ENCODE assay signal across 11 cellular contexts in the genomic region with DNA sequence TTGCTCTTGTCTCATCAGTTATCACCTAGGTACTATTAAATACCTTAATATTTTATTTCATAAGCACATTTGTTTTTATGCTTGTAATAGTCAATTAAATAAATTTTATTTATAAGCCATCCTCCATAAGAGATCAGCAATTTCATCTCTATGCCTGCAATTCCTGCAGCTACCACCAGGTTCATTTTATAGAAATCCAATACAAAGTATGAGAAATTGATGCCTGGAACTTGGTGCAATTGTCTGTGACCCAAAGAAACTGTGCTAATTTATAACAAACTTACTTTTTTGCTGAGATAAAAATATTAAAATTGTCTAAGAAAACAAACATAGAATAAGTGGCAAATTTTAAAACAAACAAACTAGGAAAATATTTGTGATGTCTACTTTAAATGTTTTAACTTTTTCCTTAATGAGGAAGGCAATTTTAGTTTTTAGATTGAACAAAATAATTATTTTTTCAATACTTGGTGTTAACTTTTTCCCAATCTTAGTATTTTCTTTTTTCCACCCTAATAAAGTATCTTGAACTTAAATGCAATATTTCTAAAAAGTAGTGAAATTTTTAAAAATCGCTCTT.
DNase-seq lines count a peak whose midpoint lies in the region; ATAC-seq and TF ChIP-seq lines count a peak whose summit lies in the region.
"Had no signal": no experiment of that assay in that cellular context is flagged by ENCODE, and none has a peak within 500 bp of the region (broad histone marks: within the 10 kb centered on the region; RNA-seq: fewer than 3 reads in every experiment).

No MANE protein-coding gene starts in this region.

- peaks cover 4% of the 10 kb centered on the region for H3K4me1 Mint-ChIP-seq in activated naive CD8-positive, alpha-beta T cell treated with anti-CD3 and anti-CD28 coated beads for 36 hours
- H3K4me1 Mint-ChIP-seq: activated naive CD8-positive, alpha-beta T cell treated with anti-CD3 and anti-CD28 coated beads, Interleukin-2, amount 10 ng/mL, durations not matched to agents 7 days and 5 days had no signal

- H3K9me3 Mint-ChIP-seq in activated naive CD8-positive, alpha-beta T cell treated with anti-CD3 and anti-CD28 coated beads for 36 hours: peaks cover 5% of the 10 kb centered on the region

- H3K36me3 Mint-ChIP-seq in activated naive CD8-positive, alpha-beta T cell treated with anti-CD3 and anti-CD28 coated beads for 36 hours: peaks cover 6% of the 10 kb centered on the region

- H3K27me3 ChIP-seq in RWPE2 (ENCODE audit: insufficient read depth, poor library complexity, severe bottlenecking) (no peaks in the 10 kb centered on the region), hepatocyte (no peaks in the 10 kb centered on the region), aorta (ENCODE audit: control insufficient read depth in 1 of 2, insufficient read depth in 2 of 2, low read length in 1 of 2) (no peaks in the 10 kb centered on the region)

- H3K36me3 ChIP-seq in RWPE2 (ENCODE audit: low read depth): no peaks in the 10 kb centered on the region; the same call in 1 of the 2 replicates
- H3K36me3 ChIP-seq in hepatocyte (replicated peaks; ENCODE audit: insufficient read depth, low read depth): no peaks in the 10 kb centered on the region
- no peaks in the 10 kb centered on the region for H3K36me3 ChIP-seq in aorta (ENCODE audit: control insufficient read depth in 1 of 2, insufficient read depth in 2 of 2, low read length in 1 of 2)

- no peaks in the 10 kb centered on the region for H4K20me1 ChIP-seq in hepatocyte (ENCODE audit: insufficient read depth, poor library complexity, severe bottlenecking)

- no peak overlapping the region for H3K27ac Mint-ChIP-seq in activated naive CD8-positive, alpha-beta T cell treated with anti-CD3 and anti-CD28 coated beads for 36 hours
- H3K27ac Mint-ChIP-seq: activated naive CD8-positive, alpha-beta T cell treated with anti-CD3 and anti-CD28 coated beads, Interleukin-2, amount 10 ng/mL, durations not matched to agents 7 days and 5 days had no signal

- in situ Hi-C loops in ACHN (cut with HindIII; ENCODE audit: low pct_ligation_motif_present, low pct_unique_long_range_greater_than_20kb, low sequenced_read_pairs): no loop called here

- intact Hi-C loops in aorta (cut with DNase I): no loop called here

- no peak overlapping the region for H3K4me3 ChIP-seq in RWPE2 (ENCODE audit: severe bottlenecking)
- no peak overlapping the region for H3K4me3 ChIP-seq in hepatocyte
- no peak overlapping the region for H3K4me3 ChIP-seq in aorta (ENCODE audit: low read length in 2 of 2)

- 100% methylated on average over 1 of the region's 1 CpG for WGBS in hepatocyte (ENCODE audit: low lambda C conversion rate, missing lambda C conversion rate)
- 96 to 98% methylated on average over 1 of the region's 1 CpG for WGBS in aorta, 2 donors

- no peaks in the 10 kb centered on the region for H3K27me3 Mint-ChIP-seq in activated naive CD8-positive, alpha-beta T cell treated with anti-CD3 and anti-CD28 coated beads for 36 hours
- H3K27me3 Mint-ChIP-seq: activated naive CD8-positive, alpha-beta T cell treated with anti-CD3 and anti-CD28 coated beads, Interleukin-2, amount 10 ng/mL, durations not matched to agents 7 days and 5 days had no signal

- no peak overlapping the region for H3K4me3 Mint-ChIP-seq in activated naive CD8-positive, alpha-beta T cell treated with anti-CD3 and anti-CD28 coated beads for 36 hours
- H3K4me3 Mint-ChIP-seq: activated naive CD8-positive, alpha-beta T cell treated with anti-CD3 and anti-CD28 coated beads, Interleukin-2, amount 10 ng/mL, durations not matched to agents 7 days and 5 days had no signal

- TF ChIP-seq CTCF in GM12874 (IDR thresholded peaks at IDR 0.05; ENCODE audit: insufficient read depth, low read depth, low read length): peak; percentile 32; the same call in 1 of the 2 replicates
- TF ChIP-seq CTCF in RWPE2 (IDR thresholded peaks at IDR 0.05; ENCODE audit: poor library complexity, severe bottlenecking): peak; percentile 37
- peak; percentile 33 for TF ChIP-seq CTCF in hepatocyte (IDR thresholded peaks at IDR 0.05; ENCODE audit: poor library complexity)

- no peaks in the 10 kb centered on the region for H3K9me2 ChIP-seq in hepatocyte (replicated peaks; ENCODE audit: insufficient read depth)

- H3K4me1 ChIP-seq in RWPE2 (ENCODE audit: insufficient read depth, poor library complexity, severe bottlenecking): peaks cover 23% of the 10 kb centered on the region
- H3K4me1 ChIP-seq in hepatocyte (ENCODE audit: insufficient read depth): no peaks in the 10 kb centered on the region
- H3K4me1 ChIP-seq in aorta (ENCODE audit: control insufficient read depth in 1 of 2, insufficient read depth in 2 of 2, low read length in 2 of 2): no peaks in the 10 kb centered on the region

- ATAC-seq in RWPE2 (ENCODE audit: low read depth) (no peak), aorta (ENCODE audit: low FRiP score) (no peak), HG02852 (IDR thresholded peaks at IDR 0.05; ENCODE audit: unreplicated experiment) (no peak)

- no peak overlapping the region for H3K27ac ChIP-seq in RWPE2 (ENCODE audit: poor library complexity, severe bottlenecking)
- no peak overlapping the region for H3K27ac ChIP-seq in hepatocyte
- no peak overlapping the region for H3K27ac ChIP-seq in aorta (ENCODE audit: low read depth in 1 of 2, low read length in 2 of 2)

- H3K9me3 ChIP-seq in RWPE2 (ENCODE audit: severe bottlenecking): no peaks in the 10 kb centered on the region
- no peaks in the 10 kb centered on the region for H3K9me3 ChIP-seq in hepatocyte (ENCODE audit: low read depth)
- no peaks in the 10 kb centered on the region for H3K9me3 ChIP-seq in aorta (ENCODE audit: control insufficient read depth, low read length)

- H2AFZ ChIP-seq in hepatocyte: no peak overlapping the region

- no peaks in the 10 kb centered on the region for H3K79me2 ChIP-seq in hepatocyte

- DNase-seq in ACHN (peak; percentile 4), RWPE2 (ENCODE audit: low spot score) (no peak), hepatocyte (ENCODE audit: low spot score) (no peak), aorta (no peak)
- DNase-seq in stimulated activated naive CD4-positive, alpha-beta T cell (lab: John Stamatoyannopoulos, UW): no peak
- DNase-seq in activated naive CD8-positive, alpha-beta T cell treated with anti-CD3 and anti-CD28 coated beads for 36 hours: no peak
- DNase-seq: activated CD4-positive, CD25-positive, alpha-beta regulatory T cell; activated naive CD8-positive, alpha-beta T cell treated with anti-CD3 and anti-CD28 coated beads, Interleukin-2, amount 10 ng/mL, durations not matched to agents 7 days and 5 days; stimulated activated CD4-positive, alpha-beta T cell treated with anti-CD3 and anti-CD28 coated beads, Interleukin-15, amount 100 ng/mL, for 24 hours had no signal

- no peak overlapping the region for H3K4me2 ChIP-seq in hepatocyte
